In genomic region chr9:81128701-81129100, GRCh38 we compare ENCODE assay signal across 19 cellular contexts.
DNase-seq lines count a peak whose midpoint lies in the region; ATAC-seq, FAIRE-seq and TF ChIP-seq lines count a peak whose summit lies in the region.
"Had no signal": no experiment of that assay in that cellular context is flagged by ENCODE, and none has a peak within 500 bp of the region (broad histone marks: within the 10 kb centered on the region; RNA-seq: fewer than 3 reads in every experiment).

No MANE protein-coding gene starts in this region.

- no CpG with 5 or more reads among the region's 6 CpGs for WGBS in mesendoderm (ENCODE audit: extremely low coverage, insufficient coverage, low lambda C conversion rate)
- under 1% methylated on average over 6 of the region's 6 CpGs for WGBS in HepG2 (ENCODE audit: low lambda C conversion rate)

- CTCF ChIA-PET in HepG2 (lab: Yijun Ruan, JAX; ENCODE audit: low intra/inter-chr PET ratio, low total read pairs): no interaction called here

- H2BK15ac ChIP-seq in mesendoderm (replicated peaks; ENCODE audit: low read depth): no peak overlapping the region

- H3K79me2 ChIP-seq in mesendoderm (ENCODE audit: control insufficient read depth, insufficient read depth, low read length): no peaks in the 10 kb centered on the region
- H3K79me2 ChIP-seq in HepG2 (ENCODE audit: insufficient read depth, low read length): no peaks in the 10 kb centered on the region

- H3K27ac ChIP-seq in mesendoderm (ENCODE audit: low read depth, low read length) (no peak overlapping the region), HepG2 (ENCODE audit: extremely low read length, insufficient read depth, low read length) (no peak overlapping the region)
- H3K27ac ChIP-seq: GM23248 had no signal

- peak; percentile 66 for DNase-seq in astrocyte of the hippocampus (ENCODE audit: low read depth, low spot score)
- no peak for DNase-seq in mesendoderm
- DNase-seq in putamen (ENCODE audit: low spot score): peak; percentile 13
- no peak for DNase-seq in HepG2 (ENCODE audit: low spot score)
- DNase-seq: C1 segment of cervical spinal cord; Calu3; CD4-positive, alpha-beta memory T cell; COR-L47; DMS53; DMS79 treated with DMSO at 0.1 percent for 48 hours; GF-D8; GM23248; H7; HCEC 1CT had no signal

- H2BK5ac ChIP-seq in mesendoderm (ENCODE audit: low read length): no peak overlapping the region

- H3K56ac ChIP-seq in mesendoderm (ENCODE audit: low read length): no peak overlapping the region

- FAIRE-seq in HepG2 (lab: Jason Lieb, UNC): no peak
- FAIRE-seq: GM12891, GM18507, H1 had no signal

- no peaks in the 10 kb centered on the region for H3K79me1 ChIP-seq in mesendoderm (ENCODE audit: low read length)

- no peak for TF ChIP-seq EP300 in HepG2 (IDR thresholded peaks at IDR 0.05; ENCODE audit: low read depth in 2 of 2, low read length in 2 of 2)
- TF ChIP-seq EP300 in HepG2 (CRISPR knock-in tag; IDR thresholded peaks at IDR 0.05; ENCODE audit: borderline replicate concordance): no peak

- H3K23ac ChIP-seq in mesendoderm (ENCODE audit: low read length): no peak overlapping the region

- H3K27me3 ChIP-seq in mesendoderm (ENCODE audit: insufficient read depth, low read length, poor library complexity) (no peaks in the 10 kb centered on the region), HepG2 (ENCODE audit: control insufficient read depth in 1 of 2, insufficient read depth in 2 of 2, low read length in 2 of 2) (no peaks in the 10 kb centered on the region)

- H3K4me3 ChIP-seq in mesendoderm (ENCODE audit: low read length) (no peak overlapping the region), HepG2 (replicated peaks in 1 of 3; ENCODE audit: insufficient read depth in 1 of 3, low read depth in 2 of 3, low read length in 3 of 3) (no peak overlapping the region)
- H3K4me3 ChIP-seq: GM23248 had no signal

- intact Hi-C loops in HepG2 (cut with micrococcal nuclease; ENCODE audit: unreplicated experiment): no loop called here

- in situ Hi-C loops in HepG2 (cut with HindIII; ENCODE audit: extremely low pct_ligation_motif_present, low pct_unique_long_range_greater_than_20kb): no loop called here

- TF ChIP-seq CTCF in HepG2 (CRISPR knock-in tag; IDR thresholded peaks at IDR 0.05): no peak

- H2AK5ac ChIP-seq in mesendoderm (ENCODE audit: low read length): no peak overlapping the region

- TF ChIP-seq RAD21 in HepG2 (CRISPR knock-in tag; IDR thresholded peaks at IDR 0.05): no peak

- peak overlapping the region; percentile 15 for H3K18ac ChIP-seq in mesendoderm (ENCODE audit: low read length)

- H3K9ac ChIP-seq in mesendoderm (ENCODE audit: low read length) (no peak overlapping the region), HepG2 (ENCODE audit: insufficient read depth, low read depth, low read length) (no peak overlapping the region)
- H3K9ac ChIP-seq: GM23248 had no signal

- ATAC-seq in GM21576 (IDR thresholded peaks at IDR 0.05; ENCODE audit: unreplicated experiment) (no peak), GM21737 (IDR thresholded peaks at IDR 0.05; ENCODE audit: unreplicated experiment) (no peak), HepG2 (no peak)

- no peaks in the 10 kb centered on the region for H3K4me1 ChIP-seq in mesendoderm (ENCODE audit: control insufficient read depth, low read depth, low read length)
- H3K4me1 ChIP-seq in HepG2 (ENCODE audit: insufficient read depth, low read length): no peaks in the 10 kb centered on the region

- H3K36me3 ChIP-seq in mesendoderm (ENCODE audit: control insufficient read depth, insufficient read depth, low read length) (no peaks in the 10 kb centered on the region), HepG2 (replicated peaks in 1 of 2; ENCODE audit: control insufficient read depth in 1 of 2, insufficient read depth in 2 of 2, low read length in 2 of 2) (no peaks in the 10 kb centered on the region)

- H3K4ac ChIP-seq in mesendoderm (ENCODE audit: low read depth, low read length): no peak overlapping the region

- H4K20me1 ChIP-seq in HepG2 (ENCODE audit: insufficient read depth, low read length): no peaks in the 10 kb centered on the region

- no peak overlapping the region for H2BK120ac ChIP-seq in mesendoderm (ENCODE audit: low read depth, low read length)

- no peak overlapping the region for H2AFZ ChIP-seq in HepG2 (ENCODE audit: low read length)
- H2AFZ ChIP-seq: GM23248 had no signal

- BruUV-seq in HepG2 (replicated peaks; lab: Mats Ljungman, UMichigan): no TSS peak

- no peak overlapping the region for H4K5ac ChIP-seq in mesendoderm (ENCODE audit: low read length)

- H3K9me3 ChIP-seq in HepG2 (ENCODE audit: low read length): no peaks in the 10 kb centered on the region

- H4K8ac ChIP-seq in mesendoderm (ENCODE audit: low read depth, low read length): no peak overlapping the region

- no peak overlapping the region for H3K4me2 ChIP-seq in mesendoderm (ENCODE audit: low read length)
- H3K4me2 ChIP-seq in HepG2 (ENCODE audit: low read depth, low read length): no peak overlapping the region

- no peak for TF ChIP-seq POLR2A in HepG2 (IDR thresholded peaks at IDR 0.05; ENCODE audit: insufficient read depth in 1 of 2, low read depth in 2 of 2, low read length in 2 of 2)

- POLR2A ChIA-PET in HepG2 (lab: Yijun Ruan, JAX): no interaction called here

TF ChIP-seq in HepG2, 621 proteins besides CTCF, POLR2A, EP300 and RAD21:
- no peak for TF ChIP-seq DR1 (CRISPR knock-in tag; IDR thresholded peaks at IDR 0.05)

Comparison
In these comparisons a context has a peak if more than half of its experiments do, and no peak if none do; other contexts are left out.
1. DNase-seq: peak in astrocyte of the hippocampus (single experiment) and putamen (single experiment); none in mesendoderm (single experiment) and HepG2 (single experiment).